32 cellular contexts compared by ENCODE assay signal in the genomic region with DNA sequence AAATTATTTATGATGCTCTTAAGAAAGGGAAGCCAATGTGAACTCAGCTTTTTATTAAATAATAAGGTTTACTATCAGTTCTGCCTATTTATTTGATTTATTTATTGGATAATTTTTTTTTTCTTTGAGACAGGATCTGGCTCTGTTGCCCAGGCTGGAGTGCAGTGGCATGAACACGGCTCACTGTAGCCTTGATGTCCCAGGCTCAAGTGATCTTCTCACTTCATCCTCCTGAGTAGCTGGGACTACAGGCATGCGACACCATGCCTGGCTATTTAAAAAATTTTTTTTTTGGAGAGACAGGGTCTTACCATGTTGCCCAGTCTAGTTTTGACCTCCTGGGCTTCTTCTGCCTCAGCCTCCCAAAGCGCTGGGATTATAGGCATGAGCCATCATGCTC. TPM values are rescaled to one million over a fixed set of nuclear protein-coding genes. Genes with fewer than 3 reads are reported as not detected.
DNase-seq lines count a peak whose midpoint lies in the region; ATAC-seq, FAIRE-seq and TF ChIP-seq lines count a peak whose summit lies in the region.
"Had no signal": no experiment of that assay in that cellular context is flagged by ENCODE, and none has a peak within 500 bp of the region (broad histone marks: within the 10 kb centered on the region; RNA-seq: fewer than 3 reads in every experiment).

No MANE protein-coding gene starts in this region.

- intact Hi-C loops in K562 (cut with micrococcal nuclease) (no loop called here), Caco-2 (cut with micrococcal nuclease; ENCODE audit: unreplicated experiment) (no loop called here)

- in situ Hi-C loops in K562 (cut with MboI), result no loop called here

- H3K36me3 Mint-ChIP-seq in Caco-2 (ENCODE audit: insufficient read depth, unreplicated experiment), result peaks cover 70% of the 10 kb centered on the region

- H3K4me1 ChIP-seq in HEK293 (ENCODE audit: control insufficient read depth, insufficient read depth, low read length), result no peaks in the 10 kb centered on the region
- H3K4me1 ChIP-seq in K562 (replicated peaks in 1 of 2; ENCODE audit: control insufficient read depth in 2 of 2, insufficient read depth in 2 of 2, low read length in 2 of 2), result peaks cover 0 to 9% of the 10 kb centered on the region in 2 experiments; a peak in 3 of 5 replicates
- H3K4me1 ChIP-seq in Caco-2, result no peaks in the 10 kb centered on the region
- H3K4me1 ChIP-seq: A549; BLaER1; BLaER1 treated with 17β-estradiol and CSF1 and Interleukin-3, amounts not matched to agents 10 nM and 100 nM had no signal

- TF ChIP-seq RAD21 in K562 (CRISPR knock-in tag; conservative IDR thresholded peaks at IDR 0.05 in 1 of 2, IDR thresholded peaks at IDR 0.05 in 1 of 2), result no peak

- POLR2A ChIA-PET in HEK293 (lab: Yijun Ruan, JAX), result no interaction called here
- POLR2A ChIA-PET in K562 (lab: Yijun Ruan, JAX), result interaction anchor here (0.7 to 1.5 kb wide), 2 partner anchors 22 to 57 kb away, joined by 3 to 4 read pairs; no protein-coding TSS in a partner anchor
- POLR2A ChIA-PET in Caco-2 (lab: Charles Lee), result no interaction called here

- H3K27ac ChIP-seq in HEK293 (ENCODE audit: extremely low read depth, low read depth, low read length) (no peak overlapping the region), K562 (ENCODE audit: extremely low read depth, low read depth, low read length) (no peak overlapping the region)
- H3K27ac ChIP-seq: 22Rv1; A549; BLaER1; BLaER1 treated with 17β-estradiol and CSF1 and Interleukin-3, amounts not matched to agents 10 nM and 100 nM; C4-2B had no signal

- no peak overlapping the region for H3K4me3 Mint-ChIP-seq in Caco-2 (ENCODE audit: unreplicated experiment)
- H3K4me3 Mint-ChIP-seq: B cell; CD14-positive monocyte; CD4-positive, alpha-beta memory T cell; CD4-positive, alpha-beta T cell; CD4-positive, CD25-positive, alpha-beta regulatory T cell; CD8-positive, alpha-beta memory T cell; CD8-positive, alpha-beta T cell had no signal

- BruUV-seq in K562 (replicated peaks; lab: Mats Ljungman, UMichigan) (no TSS peak), Caco-2 (replicated peaks; lab: Mats Ljungman, UMichigan) (no TSS peak)

- no peak overlapping the region for H3K9ac ChIP-seq in K562 (ENCODE audit: insufficient read depth in 1 of 2, low read depth in 2 of 2, low read length in 2 of 2)
- H3K9ac ChIP-seq: BLaER1; BLaER1 treated with 17β-estradiol and CSF1 and Interleukin-3, amounts not matched to agents 10 nM and 100 nM had no signal

- no peaks in the 10 kb centered on the region for H3K9me3 Mint-ChIP-seq in Caco-2 (ENCODE audit: unreplicated experiment)
- H3K9me3 Mint-ChIP-seq: CD14-positive monocyte; CD4-positive, alpha-beta memory T cell; CD4-positive, alpha-beta T cell; CD8-positive, alpha-beta memory T cell; CD8-positive, alpha-beta T cell had no signal

- no peaks in the 10 kb centered on the region for H3K27me3 ChIP-seq in K562 (ENCODE audit: control insufficient read depth in 2 of 2, insufficient read depth in 2 of 2, low read length in 2 of 2)
- no peaks in the 10 kb centered on the region for H3K27me3 ChIP-seq in Caco-2 (replicated peaks; ENCODE audit: control insufficient read depth, insufficient read depth, low read length)
- H3K27me3 ChIP-seq: BE2C; BLaER1; BLaER1 treated with 17β-estradiol and CSF1 and Interleukin-3, amounts not matched to agents 10 nM and 100 nM had no signal

- H2AFZ ChIP-seq in K562 (ENCODE audit: low read depth, low read length), result no peak overlapping the region

- WGBS in K562 (ENCODE audit: insufficient coverage, low coverage, missing lambda C conversion rate), result 95% methylated on average over 3 of the region's 3 CpGs

- DNase-seq in K562 (ENCODE audit: extremely low read depth in 1 of 4, low spot score in 3 of 4), result no peak
- no peak for DNase-seq in Caco-2
- DNase-seq: 8988T; ACHN; AML-193; BE2C; C1 segment of cervical spinal cord; Calu3; CD4-positive, alpha-beta memory T cell; CD4-positive, alpha-beta T cell; CD4-positive, CD25-positive, alpha-beta regulatory T cell; CD8-positive, alpha-beta memory T cell; CD8-positive, alpha-beta T cell; COR-L47; DMS 273 treated with DMSO at 0.1 percent for 48 hours; DMS153; DMS53; DMS79; DMS79 treated with DMSO at 0.1 percent for 48 hours; DND-41; EL had no signal

- H3K9me1 ChIP-seq in K562 (ENCODE audit: control insufficient read depth, insufficient read depth, low read length), result no peaks in the 10 kb centered on the region

- no peak overlapping the region for H3K4me2 ChIP-seq in K562 (ENCODE audit: insufficient read depth, low read length)
- H3K4me2 ChIP-seq: A549; BLaER1; BLaER1 treated with 17β-estradiol and CSF1 and Interleukin-3, amounts not matched to agents 10 nM and 100 nM had no signal

- FAIRE-seq in K562 (lab: Jason Lieb, UNC), result no peak
- FAIRE-seq: A204.1, A549, D721Med had no signal

- no peak for TF ChIP-seq POLR2A in K562 (conservative IDR thresholded peaks at IDR 0.05)

- ATAC-seq in K562 (no peak), GM19467 (IDR thresholded peaks at IDR 0.05; ENCODE audit: unreplicated experiment) (no peak)
- ATAC-seq: A549; CD8-positive, alpha-beta T cell had no signal

- TF ChIP-seq CTCF in HEK293 (tag by site-specific recombination; IDR thresholded peaks at IDR 0.05), result no peak
- no peak for TF ChIP-seq CTCF in K562 (IDR thresholded peaks at IDR 0.05 in 2 of 3, conservative IDR thresholded peaks at IDR 0.05 in 1 of 3; ENCODE audit: insufficient read depth in 2 of 3, low read depth in 1 of 3, low read length in 3 of 3)
- no peak for TF ChIP-seq CTCF in Caco-2 (IDR thresholded peaks at IDR 0.05; ENCODE audit: insufficient read depth in 1 of 2, low read depth in 1 of 2, low read length in 1 of 2, severe bottlenecking in 1 of 2, unreplicated experiment in 1 of 2)

- H3K27me3 Mint-ChIP-seq in Caco-2 (ENCODE audit: insufficient read depth, unreplicated experiment), result no peaks in the 10 kb centered on the region
- H3K27me3 Mint-ChIP-seq: B cell; CD4-positive, alpha-beta memory T cell; CD4-positive, alpha-beta T cell; CD4-positive, CD25-positive, alpha-beta regulatory T cell; CD8-positive, alpha-beta memory T cell had no signal

- no peak overlapping the region for H3K4me3 ChIP-seq in HEK293 (ENCODE audit: low read depth, low read length)
- no peak overlapping the region for H3K4me3 ChIP-seq in K562
- H3K4me3 ChIP-seq in Caco-2 (ENCODE audit: low read depth, low read length), result no peak overlapping the region
- H3K4me3 ChIP-seq: A549; BLaER1; BLaER1 treated with 17β-estradiol and CSF1 and Interleukin-3, amounts not matched to agents 10 nM and 100 nM had no signal

- H4K20me1 ChIP-seq in K562 (replicated peaks; ENCODE audit: control insufficient read depth, insufficient read depth, low read length), result no peaks in the 10 kb centered on the region
- H4K20me1 ChIP-seq: BLaER1; BLaER1 treated with 17β-estradiol and CSF1 and Interleukin-3, amounts not matched to agents 10 nM and 100 nM had no signal

- H3K27ac Mint-ChIP-seq in Caco-2 (ENCODE audit: unreplicated experiment), result no peak overlapping the region
- H3K27ac Mint-ChIP-seq: B cell; CD4-positive, alpha-beta memory T cell; CD4-positive, alpha-beta T cell; CD8-positive, alpha-beta memory T cell; CD8-positive, alpha-beta T cell had no signal

- CTCF ChIA-PET in HEK293 (lab: Yijun Ruan, JAX), result interaction anchor here (0.6 to 1.3 kb wide), 2 partner anchors 14 to 93 kb away, joined by 3 read pairs; no protein-coding TSS in a partner anchor
- CTCF ChIA-PET in K562 (lab: Yijun Ruan, JAX; ENCODE audit: low intra/inter-chr PET ratio), result no interaction called here
- CTCF ChIA-PET in Caco-2 (lab: Charles Lee), result no interaction called here

- no peak for TF ChIP-seq EP300 in K562 (IDR thresholded peaks at IDR 0.05; ENCODE audit: low read length)

- peaks cover 91 to 97% of the 10 kb centered on the region in 2 experiments for H3K36me3 ChIP-seq in HEK293 (ENCODE audit: control insufficient read depth in 2 of 2, insufficient read depth in 1 of 2, low read length in 2 of 2)
- H3K36me3 ChIP-seq in K562 (ENCODE audit: control insufficient read depth, insufficient read depth, low read length), result peaks cover 95% of the 10 kb centered on the region
- 0 out of 2 replicates have a peak, but pooled peaks cover 2% of the 10 kb centered on the region for H3K36me3 ChIP-seq in Caco-2 (ENCODE audit: control insufficient read depth, insufficient read depth, low read length)

- H3K79me2 ChIP-seq in K562 (ENCODE audit: control insufficient read depth, insufficient read depth, low read length), result no peaks in the 10 kb centered on the region

- no peaks in the 10 kb centered on the region for H3K4me1 Mint-ChIP-seq in Caco-2 (ENCODE audit: low read depth, unreplicated experiment)
- H3K4me1 Mint-ChIP-seq: B cell; CD8-positive, alpha-beta memory T cell had no signal

- H3K9me3 ChIP-seq in HEK293 (ENCODE audit: control insufficient read depth, insufficient read depth, low read depth, low read length) (no peaks in the 10 kb centered on the region), K562 (replicated peaks; ENCODE audit: control insufficient read depth, insufficient read depth, low read depth, low read length) (no peaks in the 10 kb centered on the region), Caco-2 (no peaks in the 10 kb centered on the region)
- H3K9me3 ChIP-seq: A549, BE2C, BLaER1 had no signal

RNA-seq across cellular contexts. Expression of a gene that starts 21.0 kb away (rescaled TPM):
- total RNA-seq in K562 (2011; cell fraction: chromatin; rRNA removed; ENCODE audit: low replicate concordance), result 1.8 and 5.7 TPM in 2 replicates
- total RNA-seq in K562 (2011; cell fraction: nucleolus; rRNA removed), result 1.7 and 2.5 TPM in 2 replicates
- total RNA-seq in K562 (2011; cell fraction: nucleoplasm; rRNA removed), result 1.8 and 2.3 TPM in 2 replicates
- total RNA-seq in K562 (2014; rRNA removed), result 0.53 and 1.6 TPM in 2 replicates
- total RNA-seq in K562 (2014; rRNA removed; fragmentation: Illumina TruSeq; extraction: Trizol), result 1.1 and 1.4 TPM in 2 replicates
- total RNA-seq in K562 (2015; rRNA removed; fragmentation: Illumina TruSeq; extraction: Trizol), result 0.72 and 1.2 TPM in 2 replicates
- total RNA-seq in K562 (2021), result 0.49 and 0.82 TPM in 2 replicates
- polyA plus RNA-seq in K562 (2011; rRNA removed), result 1.4 and 2.0 TPM in 2 replicates
- polyA plus RNA-seq in K562 (2011; cell fraction: cytosol; rRNA removed), result 0.24 and 0.29 TPM in 2 replicates
- polyA plus RNA-seq in K562 (2011; cell fraction: nucleus; rRNA removed), result 0.43 and 0.44 TPM in 2 replicates
- 0.39 and 0.74 TPM in 2 replicates for polyA plus RNA-seq in K562 (2012)
- polyA plus RNA-seq in K562 (2014; fragmentation: Illumina TruSeq; extraction: Trizol), result 0.68 and 0.91 TPM in 2 replicates
- under 1 TPM; 0.75 to 0.92 TPM for polyA plus RNA-seq in K562 (2014; fragmentation: Nextera tagmentation; extraction: Ambion mirVana)
- polyA plus RNA-seq in K562 (2014; rRNA removed), result 1.3 and 2.5 TPM in 2 replicates
- polyA minus RNA-seq in K562 (2011; rRNA and poly(A)+ RNA removed), result 1.7 and 3.1 TPM in 2 replicates
- polyA minus RNA-seq in K562 (2011; cell fraction: cytosol; rRNA and poly(A)+ RNA removed), result 0.48 TPM in 1 of 2 replicates, not detected in the other
- polyA minus RNA-seq in K562 (2011; cell fraction: nucleus; rRNA and poly(A)+ RNA removed), result 1.1 and 2.6 TPM in 2 replicates
- 2.5 and 2.7 TPM in 2 replicates for total RNA-seq in Caco-2 (2022)
- total RNA-seq: CD4-positive, alpha-beta T cell had no signal

RNA-seq across cellular contexts. Expression of a gene that starts 29.4 kb away (rescaled TPM):
- 282 and 575 TPM in 2 replicates for total RNA-seq in K562 (2011; cell fraction: chromatin; rRNA removed; ENCODE audit: low replicate concordance)
- total RNA-seq in K562 (2011; cell fraction: nucleolus; rRNA removed), result 120 and 142 TPM in 2 replicates
- total RNA-seq in K562 (2011; cell fraction: nucleoplasm; rRNA removed), result 254 and 330 TPM in 2 replicates
- total RNA-seq in K562 (2014; rRNA removed), result 260 and 356 TPM in 2 replicates
- total RNA-seq in K562 (2014; rRNA removed; fragmentation: Illumina TruSeq; extraction: Trizol), result 349 and 398 TPM in 2 replicates
- 258 and 267 TPM in 2 replicates for total RNA-seq in K562 (2015; rRNA removed; fragmentation: Illumina TruSeq; extraction: Trizol)
- total RNA-seq in K562 (2021), result 396 and 415 TPM in 2 replicates
- 100 and 141 TPM in 2 replicates for polyA plus RNA-seq in K562 (2011; rRNA removed)
- 41.9 and 69.4 TPM in 2 replicates for polyA plus RNA-seq in K562 (2011; cell fraction: cytosol; rRNA removed)
- polyA plus RNA-seq in K562 (2011; cell fraction: nucleus; rRNA removed), result 111 and 125 TPM in 2 replicates
- 155 and 181 TPM in 2 replicates for polyA plus RNA-seq in K562 (2012)
- 409 and 429 TPM in 2 replicates for polyA plus RNA-seq in K562 (2014; fragmentation: Illumina TruSeq; extraction: Trizol)
- 100 to 1,000 TPM; 276 to 387 TPM for polyA plus RNA-seq in K562 (2014; fragmentation: Nextera tagmentation; extraction: Ambion mirVana)
- polyA plus RNA-seq in K562 (2014; rRNA removed), result 230 and 236 TPM in 2 replicates
- 152 and 154 TPM in 2 replicates for polyA minus RNA-seq in K562 (2011; rRNA and poly(A)+ RNA removed)
- 92.6 and 125 TPM in 2 replicates for polyA minus RNA-seq in K562 (2011; cell fraction: cytosol; rRNA and poly(A)+ RNA removed)
- 83.7 and 168 TPM in 2 replicates for polyA minus RNA-seq in K562 (2011; cell fraction: nucleus; rRNA and poly(A)+ RNA removed)
- total RNA-seq in Caco-2 (2022), result 134 and 147 TPM in 2 replicates

RNA-seq across cellular contexts. Expression of a gene that starts 30.4 kb away (rescaled TPM):
- total RNA-seq in K562 (2011; cell fraction: chromatin; rRNA removed; ENCODE audit: low replicate concordance), result 223 and 597 TPM in 2 replicates
- 107 and 150 TPM in 2 replicates for total RNA-seq in K562 (2011; cell fraction: nucleolus; rRNA removed)
- 253 and 349 TPM in 2 replicates for total RNA-seq in K562 (2011; cell fraction: nucleoplasm; rRNA removed)
- total RNA-seq in K562 (2014; rRNA removed), result 126 and 185 TPM in 2 replicates
- total RNA-seq in K562 (2014; rRNA removed; fragmentation: Illumina TruSeq; extraction: Trizol), result 142 and 149 TPM in 2 replicates
- total RNA-seq in K562 (2015; rRNA removed; fragmentation: Illumina TruSeq; extraction: Trizol), result 120 and 149 TPM in 2 replicates
- 242 and 259 TPM in 2 replicates for total RNA-seq in K562 (2021)
- polyA plus RNA-seq in K562 (2011; rRNA removed), result 99.1 and 105 TPM in 2 replicates
- 88.2 and 117 TPM in 2 replicates for polyA plus RNA-seq in K562 (2011; cell fraction: cytosol; rRNA removed)
- 255 and 309 TPM in 2 replicates for polyA plus RNA-seq in K562 (2011; cell fraction: nucleus; rRNA removed)
- polyA plus RNA-seq in K562 (2012), result 146 and 246 TPM in 2 replicates
- polyA plus RNA-seq in K562 (2014; fragmentation: Illumina TruSeq; extraction: Trizol), result 173 and 203 TPM in 2 replicates
- polyA plus RNA-seq in K562 (2014; fragmentation: Nextera tagmentation; extraction: Ambion mirVana), result 100 to 1,000 TPM; 195 to 742 TPM
- 97.6 and 187 TPM in 2 replicates for polyA plus RNA-seq in K562 (2014; rRNA removed)
- polyA minus RNA-seq in K562 (2011; rRNA and poly(A)+ RNA removed), result 241 and 277 TPM in 2 replicates
- polyA minus RNA-seq in K562 (2011; cell fraction: cytosol; rRNA and poly(A)+ RNA removed), result 183 and 187 TPM in 2 replicates
- polyA minus RNA-seq in K562 (2011; cell fraction: nucleus; rRNA and poly(A)+ RNA removed), result 121 and 212 TPM in 2 replicates
- 220 and 273 TPM in 2 replicates for total RNA-seq in Caco-2 (2022)

RNA-seq across cellular contexts. Expression of a gene that starts 32.7 kb away (rescaled TPM):
- total RNA-seq in K562 (2011; cell fraction: chromatin; rRNA removed; ENCODE audit: low replicate concordance), result 80.7 and 176 TPM in 2 replicates
- total RNA-seq in K562 (2011; cell fraction: nucleolus; rRNA removed), result 63.4 and 65.5 TPM in 2 replicates
- 122 and 158 TPM in 2 replicates for total RNA-seq in K562 (2011; cell fraction: nucleoplasm; rRNA removed)
- 19.8 and 20.5 TPM in 2 replicates for total RNA-seq in K562 (2014; rRNA removed)
- 28.9 and 29.6 TPM in 2 replicates for total RNA-seq in K562 (2014; rRNA removed; fragmentation: Illumina TruSeq; extraction: Trizol)
- total RNA-seq in K562 (2015; rRNA removed; fragmentation: Illumina TruSeq; extraction: Trizol), result 23.9 and 26.6 TPM in 2 replicates
- 24.1 and 25.7 TPM in 2 replicates for total RNA-seq in K562 (2021)
- polyA plus RNA-seq in K562 (2011; rRNA removed), result 64.6 and 80.1 TPM in 2 replicates
- polyA plus RNA-seq in K562 (2011; cell fraction: cytosol; rRNA removed), result 17.4 and 47.8 TPM in 2 replicates
- 123 and 167 TPM in 2 replicates for polyA plus RNA-seq in K562 (2011; cell fraction: nucleus; rRNA removed)
- polyA plus RNA-seq in K562 (2012), result 23.7 and 39.6 TPM in 2 replicates
- polyA plus RNA-seq in K562 (2014; fragmentation: Illumina TruSeq; extraction: Trizol), result 23.3 and 28.8 TPM in 2 replicates
- 10 to 100 TPM; 41.3 to 49.1 TPM for polyA plus RNA-seq in K562 (2014; fragmentation: Nextera tagmentation; extraction: Ambion mirVana)
- 39.6 and 40.7 TPM in 2 replicates for polyA plus RNA-seq in K562 (2014; rRNA removed)
- 23.1 and 28.5 TPM in 2 replicates for polyA minus RNA-seq in K562 (2011; rRNA and poly(A)+ RNA removed)
- 6.7 and 7.5 TPM in 2 replicates for polyA minus RNA-seq in K562 (2011; cell fraction: cytosol; rRNA and poly(A)+ RNA removed)
- polyA minus RNA-seq in K562 (2011; cell fraction: nucleus; rRNA and poly(A)+ RNA removed), result 18.4 and 34.7 TPM in 2 replicates
- total RNA-seq in Caco-2 (2022), result 21.0 and 25.9 TPM in 2 replicates
